In genomic region chr7:96157856-96158255, GRCh38 we compare ENCODE assay signal across 21 cellular contexts.
DNase-seq lines count a peak whose midpoint lies in the region; ATAC-seq, FAIRE-seq and TF ChIP-seq lines count a peak whose summit lies in the region.
"Had no signal": no experiment of that assay in that cellular context is flagged by ENCODE, and none has a peak within 500 bp of the region (broad histone marks: within the 10 kb centered on the region; RNA-seq: fewer than 3 reads in every experiment).

No MANE protein-coding gene starts in this region.

- peak; percentile 64 for FAIRE-seq in endothelial cell of umbilical vein (lab: Jason Lieb, UNC)
- FAIRE-seq: A549, D721Med, GM12891, GM19239 had no signal

- no peak overlapping the region for H3K4me3 ChIP-seq in endothelial cell of umbilical vein (replicated peaks in 1 of 3; ENCODE audit: insufficient read depth in 1 of 3, low read depth in 1 of 3, low read length in 3 of 3)
- H3K4me3 ChIP-seq: A549; BLaER1 treated with 17β-estradiol and CSF1 and Interleukin-3, amounts not matched to agents 10 nM and 100 nM had no signal

- TF ChIP-seq POLR2A in endothelial cell of umbilical vein (IDR thresholded peaks at IDR 0.05; ENCODE audit: low read depth, low read length) = no peak

- POLR2A ChIA-PET in endothelial cell of umbilical vein (lab: Charles Lee) = no interaction called here

- ATAC-seq in GM21786 (IDR thresholded peaks at IDR 0.05; ENCODE audit: unreplicated experiment) = no peak
- ATAC-seq: A549; CD8-positive, alpha-beta T cell had no signal

- H3K9me3 ChIP-seq in endothelial cell of umbilical vein (replicated peaks; ENCODE audit: control insufficient read depth, insufficient read depth, low read length) = no peaks in the 10 kb centered on the region
- H3K9me3 ChIP-seq: A549; BLaER1 treated with 17β-estradiol and CSF1 and Interleukin-3, amounts not matched to agents 10 nM and 100 nM; Caco-2 had no signal

- BruUV-seq in endothelial cell of umbilical vein (replicated peaks; lab: Mats Ljungman, UMichigan) = no TSS peak

- H3K79me2 ChIP-seq in endothelial cell of umbilical vein (ENCODE audit: control insufficient read depth, insufficient read depth, low read length) = no peaks in the 10 kb centered on the region

- CTCF ChIA-PET in endothelial cell of umbilical vein (lab: Charles Lee) = interaction anchor here (0.9 to 1.5 kb wide), 2 partner anchors 10 to 21 kb away, joined by 3 read pairs; no protein-coding TSS in a partner anchor

- no peak for TF ChIP-seq CTCF in endothelial cell of umbilical vein (IDR thresholded peaks at IDR 0.05; ENCODE audit: extremely low read depth in 1 of 2, insufficient read depth in 1 of 2, low read depth in 1 of 2, low read length in 2 of 2)

- DNase-seq in dermis blood vessel endothelial cell = peak; percentile 89
- peak; percentile 92 for DNase-seq in endothelial cell of umbilical vein (ENCODE audit: low read depth, low spot score)
- DNase-seq in glomerular endothelial cell (ENCODE audit: extremely low read depth, low read depth, low spot score) = peak; percentile 65
- peak; percentile 79 for DNase-seq in pulmonary artery endothelial cell (ENCODE audit: low read depth, low spot score)
- no peak for DNase-seq in activated CD4-positive, CD25-positive, alpha-beta regulatory T cell treated with anti-CD3 and anti-CD28 coated beads, Interleukin-2, amount 50 U/mL, for 72 hours
- DNase-seq in NCI-H1092 treated with DMSO at 0.1 percent for 48 hours (lab: John Stamatoyannopoulos, UW) = no peak
- DNase-seq: AML-193; Caco-2; Calu3; CD4-positive, alpha-beta T cell; CD8-positive, alpha-beta T cell; DMS79 treated with DMSO at 0.1 percent for 48 hours; GF-D8 had no signal

- H3K4me1 ChIP-seq in endothelial cell of umbilical vein (ENCODE audit: control insufficient read depth, extremely low read depth, insufficient read depth, low read length) = peaks cover 12% of the 10 kb centered on the region
- H3K4me1 ChIP-seq: A549; BLaER1 treated with 17β-estradiol and CSF1 and Interleukin-3, amounts not matched to agents 10 nM and 100 nM; Caco-2 had no signal

- H3K4me2 ChIP-seq in endothelial cell of umbilical vein (ENCODE audit: insufficient read depth, low read length) = peak overlapping the region; percentile 52
- H3K4me2 ChIP-seq: A549; BLaER1 treated with 17β-estradiol and CSF1 and Interleukin-3, amounts not matched to agents 10 nM and 100 nM had no signal

- no peak overlapping the region for H2AFZ ChIP-seq in endothelial cell of umbilical vein (ENCODE audit: low read depth, low read length)

- no peaks in the 10 kb centered on the region for H3K9me1 ChIP-seq in endothelial cell of umbilical vein (replicated peaks; ENCODE audit: control insufficient read depth, extremely low read depth, insufficient read depth, low read length)

- no peaks in the 10 kb centered on the region for H3K36me3 ChIP-seq in endothelial cell of umbilical vein (ENCODE audit: control insufficient read depth in 2 of 2, extremely low read depth in 1 of 2, insufficient read depth in 2 of 2, low read length in 2 of 2)

- intact Hi-C loops in endothelial cell of umbilical vein (cut with micrococcal nuclease) = loop anchor here (1.0 to 5.0 kb wide), 2 partner anchors 11 to 71 kb away; no protein-coding TSS in a partner anchor

- dilution Hi-C loops in endothelial cell of umbilical vein (cut with MboI; ENCODE audit: extremely low pct_ligation_motif_present, low sequenced_read_pairs) = no loop called here

- peak overlapping the region; percentile 34 for H3K27ac ChIP-seq in endothelial cell of umbilical vein (ENCODE audit: insufficient read depth, low read depth, low read length)
- H3K27ac ChIP-seq: 22Rv1; A549; BLaER1 treated with 17β-estradiol and CSF1 and Interleukin-3, amounts not matched to agents 10 nM and 100 nM; C4-2B had no signal

- H3K27me3 ChIP-seq in endothelial cell of umbilical vein (ENCODE audit: control insufficient read depth in 2 of 2, insufficient read depth in 2 of 2, low read length in 2 of 2) = no peaks in the 10 kb centered on the region
- H3K27me3 ChIP-seq: BLaER1 treated with 17β-estradiol and CSF1 and Interleukin-3, amounts not matched to agents 10 nM and 100 nM had no signal

- H3K9ac ChIP-seq in endothelial cell of umbilical vein (replicated peaks; ENCODE audit: extremely low read depth, insufficient read depth, low read length) = no peak overlapping the region
- H3K9ac ChIP-seq: BLaER1 treated with 17β-estradiol and CSF1 and Interleukin-3, amounts not matched to agents 10 nM and 100 nM had no signal

- H4K20me1 ChIP-seq in endothelial cell of umbilical vein (replicated peaks; ENCODE audit: control insufficient read depth, extremely low read depth, insufficient read depth, low read length) = no peaks in the 10 kb centered on the region
- H4K20me1 ChIP-seq: BLaER1 treated with 17β-estradiol and CSF1 and Interleukin-3, amounts not matched to agents 10 nM and 100 nM had no signal

TF ChIP-seq in endothelial cell of umbilical vein, 7 proteins besides CTCF, POLR2A, EP300 and RAD21:
- TF ChIP-seq POLR2AphosphoS5 (IDR thresholded peaks at IDR 0.05; ENCODE audit: insufficient read depth, low read depth, low read length) = no peak
- peak; percentile 32 for TF ChIP-seq JUN (IDR thresholded peaks at IDR 0.05; ENCODE audit: borderline replicate concordance, insufficient read depth, insufficient read length, low read depth)
- no peak for TF ChIP-seq MYC (IDR thresholded peaks at IDR 0.05; ENCODE audit: low read depth, low read length)
- TF ChIP-seq EZH2 (IDR thresholded peaks at IDR 0.05; ENCODE audit: borderline replicate concordance, low read depth, low read length, severe bottlenecking) = no peak
- TF ChIP-seq FOS (IDR thresholded peaks at IDR 0.05; ENCODE audit: borderline replicate concordance, insufficient read depth, low read length) = peak; percentile 67
- TF ChIP-seq GATA2 (IDR thresholded peaks at IDR 0.05; ENCODE audit: insufficient read depth, insufficient read length, low read depth, low read length) = peak; percentile 16
- TF ChIP-seq MAX (IDR thresholded peaks at IDR 0.05; ENCODE audit: insufficient read depth, insufficient read length) = no peak

Comparison
In these comparisons a context has a peak if more than half of its experiments do, and no peak if none do; other contexts are left out.
1. DNase-seq: peak in dermis blood vessel endothelial cell (single experiment), endothelial cell of umbilical vein (single experiment), glomerular endothelial cell (single experiment) and pulmonary artery endothelial cell (single experiment); none in activated CD4-positive, CD25-positive, alpha-beta regulatory T cell treated with anti-CD3 and anti-CD28 coated beads, Interleukin-2, amount 50 U/mL, for 72 hours (single experiment) and NCI-H1092 treated with DMSO at 0.1 percent for 48 hours (single experiment).